Comparison of ENCODE assay signal across 21 cellular contexts in the genomic region with DNA sequence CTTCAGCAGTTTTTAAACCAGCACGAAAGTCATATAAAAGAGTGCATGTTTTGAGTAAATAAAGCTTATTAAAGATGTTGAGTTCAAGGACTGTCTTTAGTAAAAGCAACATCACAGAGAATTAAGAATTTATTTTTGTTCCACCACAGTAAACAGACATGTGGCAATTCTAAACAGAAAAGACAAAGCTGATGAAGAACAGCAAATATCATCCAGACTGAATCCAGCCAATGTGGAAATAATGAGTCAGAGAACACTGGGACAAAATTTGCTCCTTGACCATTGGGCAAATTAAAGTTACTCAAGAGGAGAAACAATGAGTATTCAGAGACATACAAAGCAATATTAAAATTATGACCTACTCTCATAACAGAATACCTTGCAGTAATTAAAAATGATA. TPM values are rescaled to one million over a fixed set of nuclear protein-coding genes. Genes with fewer than 3 reads are reported as not detected.
A peak's percentile ranks its signal among the peaks of the same experiment; 100 is the strongest.
DNase-seq lines count a peak whose midpoint lies in the region; ATAC-seq, FAIRE-seq and TF ChIP-seq lines count a peak whose summit lies in the region.
"Had no signal": no experiment of that assay in that cellular context is flagged by ENCODE, and none has a peak within 500 bp of the region (broad histone marks: within the 10 kb centered on the region; RNA-seq: fewer than 3 reads in every experiment).

No MANE protein-coding gene starts in this region.

- no peaks in the 10 kb centered on the region for H3K36me3 Mint-ChIP-seq in Caco-2 (ENCODE audit: insufficient read depth, unreplicated experiment)
- H3K36me3 Mint-ChIP-seq: CD8-positive, alpha-beta memory T cell; stimulated activated naive B cell treated with anti-CD40 and anti-IgM and Interleukin-4, amounts not matched to agents 10 μg/mL and 1 μg/mL and 100 μg/mL, for 72 hours had no signal

- TF ChIP-seq RAD21 in A549 (conservative IDR thresholded peaks at IDR 0.05 in 1 of 2, IDR thresholded peaks at IDR 0.05 in 1 of 2), result no peak

- DNase-seq in A549 (ENCODE audit: low read depth in 1 of 2, low spot score in 1 of 2) (peak in 1 of 2 experiments; percentile 24), HFF-Myc (ENCODE audit: extremely low read depth, low read depth) (peak; percentile 19), bronchial epithelial cell (ENCODE audit: low read depth) (peak; percentile 67), iris pigment epithelial cell (ENCODE audit: low read depth) (peak; percentile 88), HUDEP-2 (lab: John Stamatoyannopoulos, UW; ENCODE audit: unreplicated experiment in 76 of 76) (no peak), mesenteric fat pad (ENCODE audit: low spot score) (no peak), Caco-2 (no peak)
- no peak for DNase-seq in activated CD8-positive, alpha-beta memory T cell treated with anti-CD3 and anti-CD28 coated beads for 24 hours
- DNase-seq: activated effector memory CD4-positive, alpha-beta T cell treated with Interleukin-2 at 50 U/mL for 16 hours; aorta; CD8-positive, alpha-beta memory T cell; left lung; spleen; stimulated activated naive B cell treated with anti-CD40 and anti-IgM and Interleukin-4, amounts not matched to agents 10 μg/mL and 1 μg/mL and 100 μg/mL, for 72 hours; upper lobe of left lung had no signal

- H3K4me1 Mint-ChIP-seq in Caco-2 (ENCODE audit: low read depth, unreplicated experiment), result no peaks in the 10 kb centered on the region
- H3K4me1 Mint-ChIP-seq: CD8-positive, alpha-beta memory T cell; stimulated activated naive B cell treated with anti-CD40 and anti-IgM and Interleukin-4, amounts not matched to agents 10 μg/mL and 1 μg/mL and 100 μg/mL, for 72 hours had no signal

- no TSS peak for BruUV-seq in Caco-2 (replicated peaks; lab: Mats Ljungman, UMichigan)

- intact Hi-C loops in Caco-2 (cut with micrococcal nuclease; ENCODE audit: unreplicated experiment), result no loop called here

- H3K27me3 ChIP-seq in bronchial epithelial cell (ENCODE audit: control insufficient read depth, insufficient read depth, low read length) (no peaks in the 10 kb centered on the region), Caco-2 (replicated peaks; ENCODE audit: control insufficient read depth, insufficient read depth, low read length) (no peaks in the 10 kb centered on the region)
- H3K27me3 ChIP-seq: left lung, upper lobe of left lung had no signal

- POLR2A ChIA-PET in A549 (lab: Yijun Ruan, JAX) (no interaction called here), Caco-2 (lab: Charles Lee) (no interaction called here)

- no peaks in the 10 kb centered on the region; the same call in 2 of the 3 replicates for H3K9me3 ChIP-seq in A549
- no peaks in the 10 kb centered on the region for H3K9me3 ChIP-seq in Caco-2
- H3K9me3 ChIP-seq: left lung, upper lobe of left lung had no signal

- H3K4me3 ChIP-seq in A549, result no peak overlapping the region
- H3K4me3 ChIP-seq in HFF-Myc (replicated peaks; ENCODE audit: low read depth, low read length), result no peak overlapping the region
- H3K4me3 ChIP-seq in bronchial epithelial cell (ENCODE audit: low read depth, low read length), result no peak overlapping the region
- H3K4me3 ChIP-seq in Caco-2 (ENCODE audit: low read depth, low read length), result no peak overlapping the region
- H3K4me3 ChIP-seq: left lung, spleen, upper lobe of left lung had no signal

- no peaks in the 10 kb centered on the region for H3K9me3 Mint-ChIP-seq in Caco-2 (ENCODE audit: unreplicated experiment)

- H3K27ac Mint-ChIP-seq in Caco-2 (ENCODE audit: unreplicated experiment), result no peak overlapping the region
- H3K27ac Mint-ChIP-seq: CD8-positive, alpha-beta memory T cell; stimulated activated naive B cell treated with anti-CD40 and anti-IgM and Interleukin-4, amounts not matched to agents 10 μg/mL and 1 μg/mL and 100 μg/mL, for 72 hours; WTC11 had no signal

- 50% methylated on average over 1 of the region's 1 CpG for WGBS in A549 (ENCODE audit: missing lambda C conversion rate)

- FAIRE-seq in A549 (lab: Jason Lieb, UNC) (no peak), bronchial epithelial cell (lab: Jason Lieb, UNC) (no peak)

- CTCF ChIA-PET in A549 (lab: Yijun Ruan, JAX), result interaction anchor here (0.9 to 1.5 kb wide), 2 partner anchors 10 to 15 kb away, joined by 3 read pairs; no protein-coding TSS in a partner anchor
- CTCF ChIA-PET in Caco-2 (lab: Charles Lee), result no interaction called here

- H3K36me3 ChIP-seq in bronchial epithelial cell (ENCODE audit: control insufficient read depth, insufficient read depth, low read length) (no peaks in the 10 kb centered on the region), Caco-2 (ENCODE audit: control insufficient read depth, insufficient read depth, low read length) (no peaks in the 10 kb centered on the region)
- H3K36me3 ChIP-seq: left lung, spleen, upper lobe of left lung had no signal

- H3K4me1 ChIP-seq in A549 (peaks cover 9% of the 10 kb centered on the region; the same call in 1 of the 3 replicates), Caco-2 (no peaks in the 10 kb centered on the region)
- H3K4me1 ChIP-seq: upper lobe of left lung had no signal

- peak overlapping the region in 1 of 2 experiments; percentile 46; a peak in 1 of 6 replicates for H3K27ac ChIP-seq in A549
- H3K27ac ChIP-seq: left lung, spleen, upper lobe of left lung had no signal

- no peaks in the 10 kb centered on the region for H3K27me3 Mint-ChIP-seq in Caco-2 (ENCODE audit: insufficient read depth, unreplicated experiment)

- ATAC-seq in A549, result no peak
- ATAC-seq: left lung; stimulated activated naive B cell treated with anti-CD40 and anti-IgM and Interleukin-4, amounts not matched to agents 10 μg/mL and 1 μg/mL and 100 μg/mL, for 72 hours; WTC11 had no signal

- no peak for TF ChIP-seq EP300 in A549 (IDR thresholded peaks at IDR 0.05)

- no peak overlapping the region for H3K4me3 Mint-ChIP-seq in Caco-2 (ENCODE audit: unreplicated experiment)
- H3K4me3 Mint-ChIP-seq: CD8-positive, alpha-beta memory T cell; stimulated activated naive B cell treated with anti-CD40 and anti-IgM and Interleukin-4, amounts not matched to agents 10 μg/mL and 1 μg/mL and 100 μg/mL, for 72 hours; WTC11 had no signal

- peak overlapping the region; percentile 22; the same call in 1 of the 3 replicates for H3K4me2 ChIP-seq in A549

- TF ChIP-seq CTCF in A549 (IDR thresholded peaks at IDR 0.05), result no peak
- no peak for TF ChIP-seq CTCF in HFF-Myc (IDR thresholded peaks at IDR 0.05; ENCODE audit: low read depth, low read length, missing control alignments)
- TF ChIP-seq CTCF in bronchial epithelial cell (IDR thresholded peaks at IDR 0.05; ENCODE audit: insufficient read depth, low read length, severe bottlenecking), result no peak
- TF ChIP-seq CTCF in Caco-2 (IDR thresholded peaks at IDR 0.05; ENCODE audit: insufficient read depth in 1 of 2, low read depth in 1 of 2, low read length in 1 of 2, severe bottlenecking in 1 of 2, unreplicated experiment in 1 of 2), result no peak

- TF ChIP-seq POLR2A in A549 (IDR thresholded peaks at IDR 0.05; ENCODE audit: low read length), result no peak

TF ChIP-seq in A549, 52 proteins besides CTCF, POLR2A, EP300 and RAD21:
- TF ChIP-seq EHMT2 (IDR thresholded peaks at IDR 0.05; ENCODE audit: low read depth) (no peak), BCL3 (IDR thresholded peaks at IDR 0.05) (no peak), PHF8 (IDR thresholded peaks at IDR 0.05; ENCODE audit: borderline replicate concordance, low read depth) (no peak), CEBPB (IDR thresholded peaks at IDR 0.05) (peak in 1 of 2 experiments; percentile 17; a peak in 1 of 4 replicates), ZC3H11A (IDR thresholded peaks at IDR 0.05) (no peak), KDM1A (IDR thresholded peaks at IDR 0.05; ENCODE audit: low read depth) (no peak), JUNB (IDR thresholded peaks at IDR 0.05) (peak; percentile 23; the same call in 1 of the 2 replicates)

RNA-seq across cellular contexts. Expression of gene OR2K2, which starts 28.8 kb away (rescaled TPM):
- polyA plus RNA-seq in A549 (2011; rRNA removed) (not detected in 2 replicates), A549 (2017; fragmentation: RNase III; extraction: RNeasy Plus Mini Kit Qiagen cat#74134 plus additional on column Dnase treatment) (not detected in 3 replicates)
- not detected in 2 replicates for polyA plus RNA-seq in A549 (2012; cell fraction: cytosol; rRNA removed)
- 0.05 TPM in 1 of 2 replicates, not detected in the other for polyA plus RNA-seq in A549 (2012; cell fraction: nucleus; rRNA removed)
- not detected in 2 replicates for polyA minus RNA-seq in A549 (2011; rRNA and poly(A)+ RNA removed)
- total RNA-seq in bronchial epithelial cell (not detected in 2 replicates), mesenteric fat pad (not detected), Caco-2 (2022) (not detected in 2 replicates)
- total RNA-seq: activated CD8-positive, alpha-beta memory T cell treated with anti-CD3 and anti-CD28 coated beads for 36 hours; aorta; CD8-positive, alpha-beta memory T cell; dermis microvascular lymphatic vessel endothelial cell; left lung; osteocyte; spleen; T-helper 1 cell treated with Interleukin-12 subunit alpha and Interleukin-12 subunit beta and Interleukin-4 antibody, amounts not matched to agents 30 ng/mL and 1 ng/mL, for 36 hours; upper lobe of left lung; WTC11 had no signal
- polyA plus RNA-seq: aorta; CD8-positive, alpha-beta memory T cell; esophagus; spleen had no signal

Comparison
In these comparisons a context has a peak if more than half of its experiments do, and no peak if none do; other contexts are left out.
1. DNase-seq: peak in HFF-Myc (single experiment), bronchial epithelial cell (single experiment) and iris pigment epithelial cell (single experiment); none in HUDEP-2 (0 of 76), activated CD8-positive, alpha-beta memory T cell treated with anti-CD3 and anti-CD28 coated beads for 24 hours (single experiment), mesenteric fat pad (single experiment) and Caco-2 (0 of 2).